Comparison of ENCODE assay signal across 1 cellular context in genomic region chr10:89001024-89001423, GRCh38.
TF ChIP-seq lines count a peak whose summit lies in the region.

No MANE protein-coding gene starts in this region.

TF ChIP-seq in IMR-90, 13 proteins besides CTCF, POLR2A, EP300 and RAD21:
- TF ChIP-seq ELK1 (IDR thresholded peaks at IDR 0.05; ENCODE audit: borderline replicate concordance, low read depth, low read length) (no peak), USF2 (IDR thresholded peaks at IDR 0.05; ENCODE audit: low read depth, low read length) (no peak), MAZ (IDR thresholded peaks at IDR 0.05; ENCODE audit: borderline replicate concordance, low read depth, low read length) (no peak), SMC3 (IDR thresholded peaks at IDR 0.05; ENCODE audit: low read depth, low read length) (no peak), FOS (IDR thresholded peaks at IDR 0.05; ENCODE audit: low read depth, low read length) (no peak), BHLHE40 (IDR thresholded peaks at IDR 0.05; ENCODE audit: low read depth, low read length) (no peak), NFE2L2 (IDR thresholded peaks at IDR 0.05; ENCODE audit: low read depth, low read length) (no peak), RFX5 (IDR thresholded peaks at IDR 0.05; ENCODE audit: low read depth, low read length) (no peak), MXI1 (IDR thresholded peaks at IDR 0.05; ENCODE audit: borderline replicate concordance, low read depth, low read length) (no peak), RCOR1 (IDR thresholded peaks at IDR 0.05; ENCODE audit: insufficient replicate concordance, low read length) (no peak), CEBPB (IDR thresholded peaks at IDR 0.05; ENCODE audit: low read depth, low read length) (no peak), CHD1 (IDR thresholded peaks at IDR 0.05; ENCODE audit: low read depth, low read length) (no peak), MAFK (IDR thresholded peaks at IDR 0.05; ENCODE audit: low read depth, low read length) (no peak)
